Comparison of ENCODE assay signal across 1 cellular context in the genomic region with DNA sequence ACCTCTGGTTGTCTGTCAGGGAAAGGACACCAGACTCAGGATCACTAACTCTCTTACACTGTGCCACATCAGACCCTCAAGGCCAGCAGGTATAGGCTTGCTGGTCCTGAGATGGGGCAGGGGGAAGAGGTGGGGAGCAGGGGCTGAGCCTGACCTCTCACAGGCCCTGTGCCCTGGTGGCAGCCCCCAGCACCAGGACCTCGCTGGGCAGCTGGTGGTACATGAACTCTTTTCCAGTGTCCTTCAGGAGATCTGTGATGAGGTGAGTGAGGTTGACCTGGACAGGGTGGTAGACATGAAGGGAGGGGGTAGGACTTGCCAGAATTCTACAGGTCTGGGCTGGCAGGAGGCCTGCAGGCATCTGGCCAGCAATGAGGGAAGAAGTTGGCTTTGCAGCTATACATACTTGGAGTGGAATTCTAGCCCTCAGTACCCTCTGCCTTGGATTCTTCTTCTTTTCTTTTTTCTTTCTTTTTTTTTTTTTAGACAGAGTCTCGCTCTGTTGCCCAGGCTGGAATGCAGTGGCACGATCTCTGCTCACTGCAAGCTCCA.
TF ChIP-seq lines count a peak whose summit lies in the region.

No MANE protein-coding gene starts in this region.

TF ChIP-seq in H1, 55 proteins besides CTCF, POLR2A, EP300 and RAD21:
- TF ChIP-seq KDM1A (IDR thresholded peaks at IDR 0.05; ENCODE audit: borderline replicate concordance, low read length) = no peak
- no peak for TF ChIP-seq EGR1 (IDR thresholded peaks at IDR 0.05; ENCODE audit: borderline replicate concordance, low read depth, low read length)
- TF ChIP-seq CHD1 (IDR thresholded peaks at IDR 0.05; ENCODE audit: low read depth, low read length) = no peak
- TF ChIP-seq POU5F1 (IDR thresholded peaks at IDR 0.05; ENCODE audit: low read depth, low read length) = no peak
- TF ChIP-seq RNF2 (IDR thresholded peaks at IDR 0.05; ENCODE audit: borderline replicate concordance, low read depth, low read length, missing control alignments, poor library complexity, severe bottlenecking) = no peak
- no peak for TF ChIP-seq TBP (IDR thresholded peaks at IDR 0.05; ENCODE audit: low read depth, low read length)
- TF ChIP-seq JUND (IDR thresholded peaks at IDR 0.05; ENCODE audit: low read length) = no peak
- TF ChIP-seq RFX5 (IDR thresholded peaks at IDR 0.05; ENCODE audit: borderline replicate concordance, low read depth, low read length) = no peak
- no peak for TF ChIP-seq SUZ12 (IDR thresholded peaks at IDR 0.05; ENCODE audit: low read length)
- no peak for TF ChIP-seq CHD7 (IDR thresholded peaks at IDR 0.05; ENCODE audit: insufficient replicate concordance, low read length)
- TF ChIP-seq SP4 (IDR thresholded peaks at IDR 0.05; ENCODE audit: low read length) = no peak
- no peak for TF ChIP-seq SIX5 (IDR thresholded peaks at IDR 0.05; ENCODE audit: low read depth, low read length)
- TF ChIP-seq SRF (IDR thresholded peaks at IDR 0.05; ENCODE audit: low read depth, low read length) = no peak
- TF ChIP-seq, protein P1, sequence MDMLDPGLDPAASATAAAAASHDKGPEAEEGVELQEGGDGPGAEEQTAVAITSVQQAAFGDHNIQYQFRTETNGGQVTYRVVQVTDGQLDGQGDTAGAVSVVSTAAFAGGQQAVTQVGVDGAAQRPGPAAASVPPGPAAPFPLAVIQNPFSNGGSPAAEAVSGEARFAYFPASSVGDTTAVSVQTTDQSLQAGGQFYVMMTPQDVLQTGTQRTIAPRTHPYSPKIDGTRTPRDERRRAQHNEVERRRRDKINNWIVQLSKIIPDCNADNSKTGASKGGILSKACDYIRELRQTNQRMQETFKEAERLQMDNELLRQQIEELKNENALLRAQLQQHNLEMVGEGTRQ (IDR thresholded peaks at IDR 0.05; ENCODE audit: low read length) = no peak
